ENCODE assay signal across 23 cellular contexts in the genomic region with DNA sequence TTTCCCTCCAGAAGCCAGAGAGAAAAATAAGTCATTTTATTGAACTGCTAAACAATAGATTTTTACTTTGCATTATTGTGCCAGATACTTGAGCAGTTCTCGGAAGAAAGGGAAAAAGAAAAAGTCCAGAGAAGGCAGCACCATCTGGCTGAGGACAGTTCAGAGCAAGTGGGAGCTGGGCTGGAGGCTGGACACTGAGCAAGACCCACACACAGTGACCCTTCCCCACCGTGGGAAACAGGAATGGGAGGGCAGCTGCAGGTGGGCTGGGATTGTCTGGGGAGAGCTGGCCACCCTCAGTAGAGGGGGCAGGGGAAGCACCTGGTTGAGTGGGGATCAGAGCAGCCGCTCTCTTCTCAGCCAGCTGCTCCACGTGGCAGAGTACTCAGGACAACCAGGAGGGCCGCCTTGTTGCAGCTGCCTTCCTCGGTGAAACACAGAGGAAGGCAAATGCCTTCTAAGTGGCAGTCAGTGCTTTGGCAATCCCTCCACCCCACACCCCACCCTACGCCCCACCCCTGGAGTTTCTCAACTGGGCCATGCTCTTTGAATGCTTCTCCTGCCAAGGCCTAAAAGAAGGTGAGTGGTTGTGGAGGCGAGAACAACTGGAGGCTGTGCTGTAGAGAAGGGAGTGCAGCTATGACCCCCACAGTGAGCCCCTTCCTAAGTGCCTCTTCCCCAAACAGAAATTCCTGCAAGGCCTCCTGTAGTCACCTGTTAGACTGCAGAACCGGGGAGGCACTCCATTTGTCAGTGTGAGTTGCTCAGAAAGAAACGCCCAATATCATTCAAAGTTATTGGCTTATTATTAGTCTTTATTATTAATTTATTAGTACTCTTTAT.
DNase-seq lines count a peak whose midpoint lies in the region; ATAC-seq, FAIRE-seq and TF ChIP-seq lines count a peak whose summit lies in the region.
"Had no signal": no experiment of that assay in that cellular context is flagged by ENCODE, and none has a peak within 500 bp of the region (broad histone marks: within the 10 kb centered on the region; RNA-seq: fewer than 3 reads in every experiment).

No MANE protein-coding gene starts in this region.

- H3K9me3 ChIP-seq in H1 (ENCODE audit: insufficient read depth in 2 of 2, low read depth in 1 of 2, low read length in 1 of 2), result no peaks in the 10 kb centered on the region
- H3K9me3 ChIP-seq: BLaER1 treated with 17β-estradiol and CSF1 and Interleukin-3, amounts not matched to agents 10 nM and 100 nM; HAP-1; MG63 had no signal

- peaks cover 10% of the 10 kb centered on the region for H3K9me2 ChIP-seq in GM23338 (ENCODE audit: insufficient read depth)

- H3K4me2 ChIP-seq in GM23338, result peak overlapping the region; percentile 43; the same call in 1 of the 2 replicates
- no peak overlapping the region for H3K4me2 ChIP-seq in H1 (ENCODE audit: insufficient read depth in 1 of 2, low read depth in 2 of 2, low read length in 2 of 2)
- H3K4me2 ChIP-seq in mesendoderm (ENCODE audit: low read length), result no peak overlapping the region
- H3K4me2 ChIP-seq: BLaER1 treated with 17β-estradiol and CSF1 and Interleukin-3, amounts not matched to agents 10 nM and 100 nM; PC-9 had no signal

- DNase-seq in GM23338 (ENCODE audit: low spot score), result peak; percentile 51
- DNase-seq in NCI-H524 (lab: John Stamatoyannopoulos, UW), result peak; percentile 66 to 88
- DNase-seq in H1 (ENCODE audit: low read depth in 1 of 2, low spot score in 2 of 2), result no peak
- DNase-seq in mesendoderm, result no peak
- no peak for DNase-seq in NCI-H187 (lab: John Stamatoyannopoulos, UW)
- DNase-seq in NCI-H1105 (lab: John Stamatoyannopoulos, UW), result no peak
- no peak for DNase-seq in pons (ENCODE audit: low spot score)
- DNase-seq: AML-193; CD4-positive, alpha-beta memory T cell; COR-L47; KG1; MG63; NCI-H2029 treated with DMSO at 0.1 percent for 48 hours; NCI-H446; NCI-H748 treated with DMSO at 0.1 percent for 48 hours; NK-92 treated with Interleukin-12 subunit alpha and Interleukin-12 subunit beta, amount 100 ng/mL, for 24 hours; PC-9; T-cell had no signal

- H4K8ac ChIP-seq in H1 (ENCODE audit: extremely low read depth, insufficient read depth, low read length) (no peak overlapping the region; the same call in 1 of the 2 replicates), mesendoderm (ENCODE audit: low read depth, low read length) (no peak overlapping the region)

- H2BK15ac ChIP-seq in H1 (ENCODE audit: low read length) (0 out of 2 replicates have a peak overlapping the region, but pooled peaks have one; percentile 48), mesendoderm (replicated peaks; ENCODE audit: low read depth) (no peak overlapping the region)

- no peak overlapping the region for H3K56ac ChIP-seq in H1 (replicated peaks; ENCODE audit: insufficient read length, low read depth, low read length)
- no peak overlapping the region for H3K56ac ChIP-seq in mesendoderm (ENCODE audit: low read length)

- peak overlapping the region; percentile 45; the same call in 1 of the 2 replicates for H2BK12ac ChIP-seq in H1 (ENCODE audit: low read depth, low read length)

- TF ChIP-seq EP300 in H1 (IDR thresholded peaks at IDR 0.05; ENCODE audit: borderline replicate concordance in 1 of 2, low read depth in 2 of 2, low read length in 2 of 2), result no peak

- H2BK20ac ChIP-seq in H1 (ENCODE audit: low read length), result no peak overlapping the region

- POLR2A ChIA-PET in H1 (lab: Charles Lee; ENCODE audit: partially characterized antibody), result interaction anchor here (1.0 to 1.1 kb wide), 2 partner anchors 25 to 46 kb away, joined by 3 read pairs; no protein-coding TSS in a partner anchor

- TF ChIP-seq RAD21 in H1 (IDR thresholded peaks at IDR 0.05 in 1 of 2, conservative IDR thresholded peaks at IDR 0.05 in 1 of 2; ENCODE audit: low read depth in 2 of 2, low read length in 2 of 2), result no peak; a peak in 1 of 4 replicates

- CTCF ChIA-PET in H1 (lab: Charles Lee; ENCODE audit: partially characterized antibody), result interaction anchor here (0.7 to 1.2 kb wide), 3 partner anchors 26 to 136 kb away, joined by 3 to 5 read pairs (median 4); no protein-coding TSS in a partner anchor

- H3K23me2 ChIP-seq in H1 (ENCODE audit: low read depth, low read length), result no peaks in the 10 kb centered on the region

- FAIRE-seq in H1 (lab: Jason Lieb, UNC), result no peak
- FAIRE-seq: A204.1, G401.6 had no signal

- H3K79me1 ChIP-seq in H1 (ENCODE audit: low read depth, low read length), result no peaks in the 10 kb centered on the region
- no peaks in the 10 kb centered on the region for H3K79me1 ChIP-seq in mesendoderm (ENCODE audit: low read length)

- H2AK5ac ChIP-seq in H1 (ENCODE audit: low read depth, low read length) (no peak overlapping the region), mesendoderm (ENCODE audit: low read length) (no peak overlapping the region)

- H2BK120ac ChIP-seq in H1 (replicated peaks; ENCODE audit: low read depth, low read length) (peak overlapping the region; percentile 76), mesendoderm (ENCODE audit: low read depth, low read length) (no peak overlapping the region)

- no peak overlapping the region for H3K4me3 ChIP-seq in GM23338
- H3K4me3 ChIP-seq in H1 (ENCODE audit: extremely low read depth in 1 of 4, insufficient read depth in 2 of 4, low read depth in 3 of 4, low read length in 4 of 4), result no peak overlapping the region
- no peak overlapping the region for H3K4me3 ChIP-seq in mesendoderm (ENCODE audit: low read length)
- H3K4me3 ChIP-seq: BLaER1 treated with 17β-estradiol and CSF1 and Interleukin-3, amounts not matched to agents 10 nM and 100 nM; HAP-1; MG63; PC-9 had no signal

- H3K4me3 Mint-ChIP-seq in GM23338, result no peak overlapping the region
- H3K4me3 Mint-ChIP-seq: CD4-positive, alpha-beta memory T cell; T-cell had no signal

- no peak overlapping the region for H3K9ac ChIP-seq in H1 (replicated peaks in 1 of 4; ENCODE audit: extremely low read depth in 1 of 4, low read depth in 3 of 4, low read length in 3 of 4)
- H3K9ac ChIP-seq in mesendoderm (ENCODE audit: low read length), result no peak overlapping the region
- H3K9ac ChIP-seq: BLaER1 treated with 17β-estradiol and CSF1 and Interleukin-3, amounts not matched to agents 10 nM and 100 nM had no signal

- no peak for TF ChIP-seq POLR2A in H1 (IDR thresholded peaks at IDR 0.05; ENCODE audit: control extremely low read depth in 1 of 2, low read depth in 2 of 2, low read length in 2 of 2)

- no peak overlapping the region for H3K14ac ChIP-seq in H1 (ENCODE audit: insufficient read length)

- H2AFZ ChIP-seq in GM23338, result no peak overlapping the region
- no peak overlapping the region for H2AFZ ChIP-seq in H1 (ENCODE audit: low read length)
- H2AFZ ChIP-seq: PC-9 had no signal

- 64% methylated on average over 10 of the region's 10 CpGs; no CpG with 5 or more reads in 1 of the 2 experiments for WGBS in H1 (ENCODE audit: extremely low coverage in 1 of 2, insufficient coverage in 1 of 2, insufficient read length in 1 of 2, insufficient replicate concordance in 2 of 2, low coverage in 1 of 2, low lambda C conversion rate in 2 of 2, missing lambda C conversion rate in 1 of 2), 2 experiments
- no CpG with 5 or more reads among the region's 10 CpGs for WGBS in mesendoderm (ENCODE audit: extremely low coverage, insufficient coverage, low lambda C conversion rate)

- H3K79me2 ChIP-seq in GM23338 (replicated peaks; ENCODE audit: insufficient read depth) (no peaks in the 10 kb centered on the region), H1 (ENCODE audit: control insufficient read depth in 1 of 2, insufficient read depth in 2 of 2, low read length in 2 of 2) (no peaks in the 10 kb centered on the region), mesendoderm (ENCODE audit: control insufficient read depth, insufficient read depth, low read length) (no peaks in the 10 kb centered on the region)

- H3K36me3 ChIP-seq in GM23338 (ENCODE audit: insufficient read depth) (no peaks in the 10 kb centered on the region), H1 (ENCODE audit: control insufficient read depth in 2 of 4, insufficient read depth in 4 of 4, low read length in 3 of 4) (no peaks in the 10 kb centered on the region), mesendoderm (ENCODE audit: control insufficient read depth, insufficient read depth, low read length) (no peaks in the 10 kb centered on the region)
- H3K36me3 ChIP-seq: BLaER1 treated with 17β-estradiol and CSF1 and Interleukin-3, amounts not matched to agents 10 nM and 100 nM; HAP-1; MG63 had no signal

- H3K4me1 ChIP-seq in GM23338 (ENCODE audit: insufficient read depth), result peaks cover 33% of the 10 kb centered on the region
- H3K4me1 ChIP-seq in H1 (replicated peaks in 1 of 4; ENCODE audit: control insufficient read depth in 3 of 4, insufficient read depth in 4 of 4, low read length in 3 of 4), result peaks cover 6 to 10% (median 8%) of the 10 kb centered on the region in 4 experiments; a peak in 6 of 7 replicates
- no peaks in the 10 kb centered on the region for H3K4me1 ChIP-seq in mesendoderm (ENCODE audit: control insufficient read depth, low read depth, low read length)
- H3K4me1 ChIP-seq: BLaER1 treated with 17β-estradiol and CSF1 and Interleukin-3, amounts not matched to agents 10 nM and 100 nM; HAP-1 had no signal

- H3K18ac ChIP-seq in H1 (ENCODE audit: extremely low read depth, low read length), result no peak overlapping the region; the same call in 1 of the 2 replicates
- no peak overlapping the region for H3K18ac ChIP-seq in mesendoderm (ENCODE audit: low read length)

- H3K4me1 Mint-ChIP-seq in GM23338, result peaks cover 36% of the 10 kb centered on the region
- H3K4me1 Mint-ChIP-seq: T-cell had no signal

- H3K4ac ChIP-seq in H1 (replicated peaks; ENCODE audit: insufficient read length, low read depth, low read length) (peak overlapping the region; percentile 76), mesendoderm (ENCODE audit: low read depth, low read length) (no peak overlapping the region)

- H3K36me3 Mint-ChIP-seq in GM23338 (ENCODE audit: low read depth), result peaks cover 3% of the 10 kb centered on the region; the same call in 2 of the 3 replicates

- peaks cover 5% of the 10 kb centered on the region; the same call in 2 of the 3 replicates for H3K9me3 Mint-ChIP-seq in GM23338

- no peak for TF ChIP-seq CTCF in GM23338 (conservative IDR thresholded peaks at IDR 0.05; ENCODE audit: low read depth in 2 of 2)
- no peak for TF ChIP-seq CTCF in H1 (IDR thresholded peaks at IDR 0.05; ENCODE audit: control extremely low read depth in 1 of 3, insufficient read depth in 1 of 3, low read depth in 1 of 3, low read length in 3 of 3)

- H4K5ac ChIP-seq in H1 (ENCODE audit: insufficient read length, low read depth, low read length) (peak overlapping the region; percentile 82), mesendoderm (ENCODE audit: low read length) (no peak overlapping the region)

- H3K23ac ChIP-seq in H1 (ENCODE audit: insufficient read length), result no peak overlapping the region
- H3K23ac ChIP-seq in mesendoderm (ENCODE audit: low read length), result peak overlapping the region; percentile 95

- H4K20me1 ChIP-seq in GM23338 (replicated peaks; ENCODE audit: insufficient read depth), result no peaks in the 10 kb centered on the region
- no peaks in the 10 kb centered on the region for H4K20me1 ChIP-seq in H1 (replicated peaks in 1 of 2; ENCODE audit: control insufficient read depth in 1 of 2, insufficient read depth in 2 of 2, low read length in 2 of 2)

- peak overlapping the region; percentile 92 for H4K91ac ChIP-seq in H1 (replicated peaks; ENCODE audit: insufficient read length, low read length)

- H3F3A ChIP-seq in GM23338 (replicated peaks; ENCODE audit: low read depth), result 0 out of 2 replicates have a peak, but pooled peaks cover 3% of the 10 kb centered on the region

- no peaks in the 10 kb centered on the region for H3K27me3 ChIP-seq in GM23338 (ENCODE audit: insufficient read depth)
- H3K27me3 ChIP-seq in H1 (replicated peaks in 1 of 4; ENCODE audit: control insufficient read depth in 3 of 4, extremely low read depth in 1 of 4, insufficient read depth in 3 of 4, low read length in 3 of 4), result no peaks in the 10 kb centered on the region
- no peaks in the 10 kb centered on the region for H3K27me3 ChIP-seq in mesendoderm (ENCODE audit: insufficient read depth, low read length, poor library complexity)
- H3K27me3 ChIP-seq: BLaER1 treated with 17β-estradiol and CSF1 and Interleukin-3, amounts not matched to agents 10 nM and 100 nM; MG63 had no signal

- H3K27ac Mint-ChIP-seq in GM23338, result no peak overlapping the region
- H3K27ac Mint-ChIP-seq: CD4-positive, alpha-beta memory T cell; T-cell had no signal

- ATAC-seq in GM23338, result peak; percentile 79
- ATAC-seq: Right ventricle myocardium inferior, T-cell had no signal

- peak overlapping the region; percentile 27; the same call in 1 of the 2 replicates for H2BK5ac ChIP-seq in H1 (ENCODE audit: low read depth, low read length)
- H2BK5ac ChIP-seq in mesendoderm (ENCODE audit: low read length), result peak overlapping the region; percentile 67

- H3K27me3 Mint-ChIP-seq in GM23338 (ENCODE audit: insufficient read depth, low read depth, poor library complexity), result peaks cover 3% of the 10 kb centered on the region
- H3K27me3 Mint-ChIP-seq: CD4-positive, alpha-beta memory T cell; T-cell had no signal

- no peak overlapping the region for H3K27ac ChIP-seq in GM23338 (ENCODE audit: low read depth)
- H3K27ac ChIP-seq in H1 (ENCODE audit: low read depth, low read length), result no peak overlapping the region
- no peak overlapping the region for H3K27ac ChIP-seq in mesendoderm (ENCODE audit: low read depth, low read length)
- H3K27ac ChIP-seq: BLaER1 treated with 17β-estradiol and CSF1 and Interleukin-3, amounts not matched to agents 10 nM and 100 nM; PC-9 had no signal

Comparison
In these comparisons a context has a peak if more than half of its experiments do, and no peak if none do; other contexts are left out.
1. DNase-seq: peak in GM23338 (single experiment) and NCI-H524 (2 of 2); none in H1 (0 of 2), mesendoderm (single experiment), NCI-H187 (0 of 2), NCI-H1105 (single experiment) and pons (single experiment).